ENCODE assay signal across 8 cellular contexts in the genomic region with DNA sequence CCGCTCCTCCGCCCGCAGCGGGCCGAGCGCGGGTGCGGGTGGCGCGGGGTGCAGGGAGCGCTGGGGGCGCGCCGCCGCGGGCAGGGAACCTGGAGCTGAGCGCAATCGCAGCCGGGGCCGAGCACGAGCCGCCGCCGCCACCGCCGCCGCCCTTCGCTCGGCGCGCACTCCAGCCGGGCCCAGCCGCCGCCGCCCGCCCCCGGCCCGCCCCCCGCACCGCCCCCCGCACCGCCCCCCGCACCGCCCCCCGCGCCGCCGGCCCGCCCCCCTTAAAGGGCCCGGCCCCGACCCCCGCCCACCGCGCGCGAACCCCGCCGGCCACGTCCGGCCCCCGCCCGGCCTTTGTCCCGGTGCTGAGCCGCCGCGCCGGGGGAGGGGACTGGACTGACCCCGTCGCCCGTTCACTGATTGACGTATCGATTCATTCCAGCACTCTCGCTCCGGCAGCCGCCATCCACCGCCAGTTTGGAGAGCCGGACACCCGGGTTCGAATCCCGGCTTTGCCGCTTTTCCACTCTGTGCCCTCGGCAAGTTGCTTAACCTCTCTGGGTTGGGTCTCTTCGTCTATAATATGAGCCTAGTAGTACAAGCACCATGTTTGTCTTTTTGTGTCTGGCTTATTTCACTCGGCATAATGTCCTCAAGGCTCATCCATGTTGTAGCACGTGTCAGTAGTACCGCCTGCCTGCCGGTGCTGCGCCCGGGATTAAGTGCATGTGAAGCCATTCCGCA. TPM values are rescaled to one million over a fixed set of nuclear protein-coding genes. Genes with fewer than 3 reads are reported as not detected.
A peak's percentile ranks its signal among the peaks of the same experiment; 100 is the strongest.
DNase-seq lines count a peak whose midpoint lies in the region; ATAC-seq and TF ChIP-seq lines count a peak whose summit lies in the region.

Gene SH3PXD2B, minus strand, starts transcription at position 171 of the 732 bp plus-strand sequence. CDS start 173 bp downstream, outside the sequence.

- no peaks in the 10 kb centered on the region for H3K36me3 Mint-ChIP-seq in activated CD4-positive, alpha-beta memory T cell treated with anti-CD3 and anti-CD28 coated beads for 36 hours
- H3K36me3 Mint-ChIP-seq in endodermal cell (ENCODE audit: low read depth) (peaks cover 5% of the 10 kb centered on the region), memory B cell (peaks cover 4% of the 10 kb centered on the region)
- H3K36me3 Mint-ChIP-seq in stimulated activated memory B cell treated with anti-CD40 and anti-IgM and Interleukin-4, amounts not matched to agents 10 μg/mL and 1 μg/mL and 100 μg/mL, for 72 hours: no peaks in the 10 kb centered on the region

- H3K9me3 ChIP-seq in endodermal cell (ENCODE audit: control insufficient read depth, low read length): no peaks in the 10 kb centered on the region

- TF ChIP-seq POLR2A in NB4 (IDR thresholded peaks at IDR 0.05; ENCODE audit: extremely low read depth, insufficient read length): peak; percentile 21

- intact Hi-C loops in activated CD4-positive, alpha-beta memory T cell treated with anti-CD3 and anti-CD28 coated beads for 36 hours (cut with micrococcal nuclease): no loop called here

- DNase-seq in NCI-H2081 (lab: John Stamatoyannopoulos, UW) (peak; percentile 45 to 56), NCI-H2081 treated with DMSO at 0.1 percent for 48 hours (lab: John Stamatoyannopoulos, UW) (no peak), NB4 (ENCODE audit: low read depth) (peak; percentile 72), endodermal cell (peak; percentile 91), memory B cell (ENCODE audit: low spot score in 2 of 2) (no peak)
- peak; percentile 50 for DNase-seq in activated CD4-positive, alpha-beta memory T cell treated with anti-CD3 and anti-CD28 coated beads for 36 hours

- CTCF ChIA-PET in activated CD4-positive, alpha-beta memory T cell treated with anti-CD3 and anti-CD28 coated beads for 36 hours (lab: Charles Lee): no interaction called here

- POLR2A ChIA-PET in activated CD4-positive, alpha-beta memory T cell treated with anti-CD3 and anti-CD28 coated beads for 36 hours (lab: Charles Lee): interaction anchor here (0.6 kb wide), 1 partner anchor 528 kb away, joined by 3 read pairs; no protein-coding TSS in a partner anchor

- H3K4me1 ChIP-seq in endodermal cell (ENCODE audit: control insufficient read depth, insufficient read depth, low read length): peaks cover 8% of the 10 kb centered on the region

- no peaks in the 10 kb centered on the region for H3K27me3 ChIP-seq in endodermal cell (ENCODE audit: control insufficient read depth, insufficient read depth, low read length, poor library complexity, severe bottlenecking)

- TF ChIP-seq CTCF in NB4 (IDR thresholded peaks at IDR 0.05; ENCODE audit: low read depth, low read length) (no peak), endodermal cell (conservative IDR thresholded peaks at IDR 0.05) (no peak)

- peak within 1 kb of the TSS; percentile 75 for H3K9ac ChIP-seq in endodermal cell (ENCODE audit: extremely low read depth, low read length, poor library complexity, severe bottlenecking)

- 8 to 25% methylated on average over 16 to 69 of the region's 90 CpGs for WGBS in endodermal cell (ENCODE audit: insufficient coverage in 1 of 2, insufficient read length in 1 of 2), 2 experiments

- ATAC-seq in memory B cell (ENCODE audit: low read depth) (peak; percentile 65), HG02852 (IDR thresholded peaks at IDR 0.05; ENCODE audit: unreplicated experiment) (no peak)
- peak; percentile 66 for ATAC-seq in stimulated activated memory B cell treated with anti-CD40 and anti-IgM and Interleukin-4, amounts not matched to agents 10 μg/mL and 1 μg/mL and 100 μg/mL, for 72 hours

- peaks cover 25% of the 10 kb centered on the region for H3K36me3 ChIP-seq in endodermal cell (ENCODE audit: control insufficient read depth, insufficient read depth, low read length)

- peaks cover 15% of the 10 kb centered on the region for H3K4me1 Mint-ChIP-seq in activated CD4-positive, alpha-beta memory T cell treated with anti-CD3 and anti-CD28 coated beads for 36 hours (ENCODE audit: low read depth)
- H3K4me1 Mint-ChIP-seq in endodermal cell: peaks cover 25% of the 10 kb centered on the region
- H3K4me1 Mint-ChIP-seq in memory B cell: peaks cover 15% of the 10 kb centered on the region
- peaks cover 18% of the 10 kb centered on the region for H3K4me1 Mint-ChIP-seq in stimulated activated memory B cell treated with anti-CD40 and anti-IgM and Interleukin-4, amounts not matched to agents 10 μg/mL and 1 μg/mL and 100 μg/mL, for 72 hours

- peak within 1 kb of the TSS; percentile 89 for H3K27ac ChIP-seq in endodermal cell (ENCODE audit: low read depth, low read length)

- H3K4me3 ChIP-seq in NB4 (ENCODE audit: low read depth, low read length): peak within 1 kb of the TSS; percentile 55
- H3K4me3 ChIP-seq in endodermal cell (ENCODE audit: low read length): peak within 1 kb of the TSS; percentile 99

- peaks cover 33% of the 10 kb centered on the region for H3K27me3 Mint-ChIP-seq in activated CD4-positive, alpha-beta memory T cell treated with anti-CD3 and anti-CD28 coated beads for 36 hours
- peaks cover 5% of the 10 kb centered on the region for H3K27me3 Mint-ChIP-seq in endodermal cell (ENCODE audit: insufficient read depth)
- H3K27me3 Mint-ChIP-seq in memory B cell: peaks cover 36% of the 10 kb centered on the region
- H3K27me3 Mint-ChIP-seq in stimulated activated memory B cell treated with anti-CD40 and anti-IgM and Interleukin-4, amounts not matched to agents 10 μg/mL and 1 μg/mL and 100 μg/mL, for 72 hours: peaks cover 91% of the 10 kb centered on the region

- no peak within 1 kb of the TSS for H3K27ac Mint-ChIP-seq in activated CD4-positive, alpha-beta memory T cell treated with anti-CD3 and anti-CD28 coated beads for 36 hours
- peak within 1 kb of the TSS; percentile 95 for H3K27ac Mint-ChIP-seq in endodermal cell
- H3K27ac Mint-ChIP-seq in memory B cell: no peak within 1 kb of the TSS
- no peak within 1 kb of the TSS for H3K27ac Mint-ChIP-seq in stimulated activated memory B cell treated with anti-CD40 and anti-IgM and Interleukin-4, amounts not matched to agents 10 μg/mL and 1 μg/mL and 100 μg/mL, for 72 hours

- H3K9me3 Mint-ChIP-seq in activated CD4-positive, alpha-beta memory T cell treated with anti-CD3 and anti-CD28 coated beads for 36 hours: no peaks in the 10 kb centered on the region
- H3K9me3 Mint-ChIP-seq in endodermal cell: no peaks in the 10 kb centered on the region
- peaks cover 2% of the 10 kb centered on the region for H3K9me3 Mint-ChIP-seq in memory B cell
- H3K9me3 Mint-ChIP-seq in stimulated activated memory B cell treated with anti-CD40 and anti-IgM and Interleukin-4, amounts not matched to agents 10 μg/mL and 1 μg/mL and 100 μg/mL, for 72 hours: peaks cover 3% of the 10 kb centered on the region

- H3K4me3 Mint-ChIP-seq in activated CD4-positive, alpha-beta memory T cell treated with anti-CD3 and anti-CD28 coated beads for 36 hours: peak within 1 kb of the TSS; percentile 73
- H3K4me3 Mint-ChIP-seq in endodermal cell (peak within 1 kb of the TSS; percentile 89), memory B cell (peak within 1 kb of the TSS; percentile 81)
- H3K4me3 Mint-ChIP-seq in stimulated activated memory B cell treated with anti-CD40 and anti-IgM and Interleukin-4, amounts not matched to agents 10 μg/mL and 1 μg/mL and 100 μg/mL, for 72 hours: peak within 1 kb of the TSS; percentile 79

RNA-seq across cellular contexts. Expression of gene SH3PXD2B, which starts in this region (rescaled TPM):
- total RNA-seq in activated CD4-positive, alpha-beta memory T cell treated with anti-CD3 and anti-CD28 coated beads for 36 hours: 1 to 10 TPM in 1 of 2 experiments, under 1 TPM in 1; 0.99 to 1.1 TPM
- 10 to 100 TPM; 62.2 to 74.9 TPM for total RNA-seq in endodermal cell
- polyA plus RNA-seq in endodermal cell (2013, experiment 1 of 2): 46.2 TPM
- polyA plus RNA-seq in endodermal cell (2013, experiment 2 of 2): 45.0 TPM

Comparison
In these comparisons a context has a peak if more than half of its experiments do, and no peak if none do; other contexts are left out.
1. RNA of gene SH3PXD2B (total RNA-seq): 62.2 to 74.9 TPM in endodermal cell; 0.99 to 1.1 TPM in activated CD4-positive, alpha-beta memory T cell treated with anti-CD3 and anti-CD28 coated beads for 36 hours; every median in the first group is over 10 times any median in the second.
2. DNase-seq: peak in NCI-H2081 (2 of 2), NB4 (single experiment), activated CD4-positive, alpha-beta memory T cell treated with anti-CD3 and anti-CD28 coated beads for 36 hours (single experiment) and endodermal cell (single experiment); none in NCI-H2081 treated with DMSO at 0.1 percent for 48 hours (single experiment) and memory B cell (0 of 2).
3. Peak in every context shown above with its lines, with median percentiles within 50 percentile points of each other: H3K4me3 Mint-ChIP-seq.